Comparison of ENCODE assay signal across 8 cellular contexts in the genomic region with DNA sequence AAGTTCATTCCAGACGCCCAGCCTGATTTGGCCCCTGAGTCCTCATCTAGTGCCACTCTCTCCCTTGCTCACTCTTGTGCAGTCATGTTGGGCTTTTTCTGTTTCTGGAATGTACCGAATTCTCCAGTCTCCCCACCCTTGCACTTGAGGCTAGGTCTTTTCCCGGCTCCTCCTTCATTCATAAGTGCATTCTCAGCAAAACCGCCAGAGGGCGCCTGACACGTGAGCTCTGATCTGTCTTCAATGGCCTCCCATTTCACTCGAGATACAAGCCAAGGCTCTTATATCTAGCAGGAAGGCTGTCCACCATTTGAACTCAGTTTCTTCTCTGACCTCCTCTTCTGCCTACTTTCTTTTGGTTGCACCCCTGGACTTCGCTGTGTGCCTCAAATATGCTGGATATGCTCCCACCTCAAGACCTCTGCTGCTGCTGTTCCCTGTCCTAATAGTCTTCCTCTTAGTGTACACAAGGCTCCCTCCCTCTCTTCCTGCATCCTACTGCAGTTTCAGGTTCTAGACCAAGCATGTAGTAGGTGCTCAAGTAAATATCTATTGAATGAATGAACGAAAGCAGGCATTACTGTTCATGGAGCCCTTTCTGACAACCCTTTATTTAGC.
A peak's percentile ranks its signal among the peaks of the same experiment; 100 is the strongest.
DNase-seq lines count a peak whose midpoint lies in the region; FAIRE-seq and TF ChIP-seq lines count a peak whose summit lies in the region.

No MANE protein-coding gene starts in this region.

- DNase-seq in GM12864 (ENCODE audit: low read depth) = peak; percentile 30
- peak; percentile 70 for DNase-seq in H54 (ENCODE audit: insufficient read length, low spot score)
- peak; percentile 84 for DNase-seq in LHCN-M2 (ENCODE audit: low read depth)
- peak; percentile 55 to 89 for DNase-seq in SJCRH30
- peak in 3 of 4 experiments; percentile 1 to 50 (median 41) for DNase-seq in activated naive CD4-positive, alpha-beta T cell (lab: John Stamatoyannopoulos, UW)
- DNase-seq in glomerular endothelial cell (ENCODE audit: extremely low read depth, low read depth, low spot score) = peak; percentile 25
- DNase-seq in urothelium cell line (ENCODE audit: low spot score) = peak; percentile 78

- FAIRE-seq in H54 (lab: Jason Lieb, UNC) (peak; percentile 60), urothelium cell line (lab: Jason Lieb, UNC) (no peak)

- no peak overlapping the region for H3K4me2 ChIP-seq in parathyroid adenoma (ENCODE audit: low read length)

- TF ChIP-seq POLR2A in H54 (IDR thresholded peaks at IDR 0.05; ENCODE audit: low read depth, low read length) = no peak

- no peak overlapping the region for H3K27ac ChIP-seq in SJCRH30
- H3K27ac ChIP-seq in parathyroid adenoma = no peak overlapping the region

- no peaks in the 10 kb centered on the region for H3K4me1 ChIP-seq in SJCRH30
- H3K4me1 ChIP-seq in parathyroid adenoma = no peaks in the 10 kb centered on the region

- peak; percentile 95 for TF ChIP-seq CTCF in GM12864 (IDR thresholded peaks at IDR 0.05; ENCODE audit: low read depth, low read length, missing control alignments)
- TF ChIP-seq CTCF in parathyroid adenoma (IDR thresholded peaks at IDR 0.05) = peak; percentile 79

- H3K9ac ChIP-seq in parathyroid adenoma = no peak overlapping the region

- no peak overlapping the region for H3K4me3 ChIP-seq in GM12864 (ENCODE audit: low read depth, low read length)
- H3K4me3 ChIP-seq in SJCRH30 = no peak overlapping the region
- H3K4me3 ChIP-seq in parathyroid adenoma (ENCODE audit: low read depth, low read length) = no peak overlapping the region

- H3K36me3 ChIP-seq in SJCRH30 (no peaks in the 10 kb centered on the region), parathyroid adenoma (ENCODE audit: control insufficient read depth, insufficient read depth, low read length) (no peaks in the 10 kb centered on the region)

- peak overlapping the region; percentile 72 for H2AFZ ChIP-seq in parathyroid adenoma

- H3K9me3 ChIP-seq in SJCRH30 (replicated peaks) = no peaks in the 10 kb centered on the region
- H3K9me3 ChIP-seq in parathyroid adenoma (ENCODE audit: control insufficient read depth, low read length) = no peaks in the 10 kb centered on the region

- H3K27me3 ChIP-seq in SJCRH30 = no peaks in the 10 kb centered on the region; the same call in 1 of the 2 replicates
- no peaks in the 10 kb centered on the region for H3K27me3 ChIP-seq in parathyroid adenoma (ENCODE audit: control insufficient read depth, insufficient read depth, low read length)

- H3K79me2 ChIP-seq in parathyroid adenoma = no peaks in the 10 kb centered on the region

Comparison
In these comparisons a context has a peak if more than half of its experiments do, and no peak if none do; other contexts are left out.
1. DNase-seq: peak in every context shown above with its lines; median percentile 84 in LHCN-M2; 78 in urothelium cell line; 72 in SJCRH30; 70 in H54; 41 in activated naive CD4-positive, alpha-beta T cell; 30 in GM12864; 25 in glomerular endothelial cell.